ENCODE assay signal across 10 cellular contexts in genomic region chr1:11690669-11691301, GRCh38. TPM values are rescaled to one million over a fixed set of nuclear protein-coding genes. Genes with fewer than 3 reads are reported as not detected.
DNase-seq lines count a peak whose midpoint lies in the region; ATAC-seq and TF ChIP-seq lines count a peak whose summit lies in the region.
"Had no signal": no experiment of that assay in that cellular context is flagged by ENCODE, and none has a peak within 500 bp of the region (broad histone marks: within the 10 kb centered on the region; RNA-seq: fewer than 3 reads in every experiment).

No MANE protein-coding gene starts in this region.

- H3K4me2 ChIP-seq in hepatocyte (peak overlapping the region; percentile 95), skeletal muscle satellite cell (ENCODE audit: low read length) (peak overlapping the region; percentile 71)

- peak overlapping the region; percentile 60 for H2AFZ ChIP-seq in hepatocyte

- H3K79me2 ChIP-seq in hepatocyte, result no peaks in the 10 kb centered on the region

- peak; percentile 21 for TF ChIP-seq CTCF in hepatocyte (IDR thresholded peaks at IDR 0.05; ENCODE audit: poor library complexity)

- H3K36me3 ChIP-seq in hepatocyte (replicated peaks; ENCODE audit: insufficient read depth, low read depth) (no peaks in the 10 kb centered on the region), skeletal muscle satellite cell (ENCODE audit: insufficient read depth, low read length) (no peaks in the 10 kb centered on the region)

- H3K4me1 ChIP-seq in hepatocyte (ENCODE audit: insufficient read depth), result peaks cover 6% of the 10 kb centered on the region
- peaks cover 20% of the 10 kb centered on the region for H3K4me1 ChIP-seq in skeletal muscle satellite cell (ENCODE audit: control insufficient read depth, insufficient read depth, low read length)

- H3K4me3 ChIP-seq in hepatocyte (peak overlapping the region; percentile 42), skeletal muscle satellite cell (ENCODE audit: low read length) (peak overlapping the region; percentile 53)

- H4K20me1 ChIP-seq in hepatocyte (ENCODE audit: insufficient read depth, poor library complexity, severe bottlenecking), result no peaks in the 10 kb centered on the region

- ATAC-seq in GM18519 (IDR thresholded peaks at IDR 0.05; ENCODE audit: low FRiP score, unreplicated experiment), result no peak
- ATAC-seq: sciatic nerve had no signal

- no peaks in the 10 kb centered on the region for H3K9me3 ChIP-seq in hepatocyte (ENCODE audit: low read depth)
- no peaks in the 10 kb centered on the region for H3K9me3 ChIP-seq in skeletal muscle satellite cell (replicated peaks; ENCODE audit: low read length)

- H3K9ac ChIP-seq in skeletal muscle satellite cell (ENCODE audit: low read depth, low read length), result no peak overlapping the region

- H3K27ac ChIP-seq in hepatocyte, result no peak overlapping the region

- H3K27me3 ChIP-seq in hepatocyte (peaks cover 51% of the 10 kb centered on the region), skeletal muscle satellite cell (ENCODE audit: control insufficient read depth, insufficient read depth, low read length) (peaks cover 62% of the 10 kb centered on the region)

- DNase-seq in DMS153 (lab: John Stamatoyannopoulos, UW) (peak; percentile 63), DMS153 treated with DMSO at 0.1 percent for 48 hours (lab: John Stamatoyannopoulos, UW; ENCODE audit: unreplicated experiment) (no peak), RPMI8226 (peak; percentile 52), hepatocyte (ENCODE audit: low spot score) (peak; percentile 72), NCI-H1694 (lab: John Stamatoyannopoulos, UW) (no peak), Ammon's horn (ENCODE audit: low spot score) (no peak)
- DNase-seq: effector CD4-positive, alpha-beta T cell had no signal

- H3K9me2 ChIP-seq in hepatocyte (replicated peaks; ENCODE audit: insufficient read depth), result no peaks in the 10 kb centered on the region

- WGBS in hepatocyte (ENCODE audit: low lambda C conversion rate, missing lambda C conversion rate), result 1% methylated on average over 48 of the region's 54 CpGs

RNA-seq across cellular contexts. Expression of gene DRAXIN, which starts 0.7 kb away (rescaled TPM):
- total RNA-seq in hepatocyte, result 0.16 and 0.60 TPM in 2 replicates
- 0.28 TPM in 1 of 2 replicates, not detected in the other for polyA plus RNA-seq in hepatocyte
- under 0.01 and 0.25 TPM in 2 replicates for total RNA-seq in skeletal muscle satellite cell (2012; rRNA removed)
- total RNA-seq: sciatic nerve had no signal

RNA-seq across cellular contexts. Expression of gene MAD2L2, which starts 9.8 kb away (rescaled TPM):
- total RNA-seq in hepatocyte, result 40.6 and 46.8 TPM in 2 replicates
- 63.2 and 72.7 TPM in 2 replicates for polyA plus RNA-seq in hepatocyte
- 35.0 and 40.2 TPM in 2 replicates for total RNA-seq in skeletal muscle satellite cell (2012; rRNA removed)

RNA-seq across cellular contexts. Expression of gene FBXO6, which starts 26.8 kb away (rescaled TPM):
- 19.4 and 21.5 TPM in 2 replicates for total RNA-seq in hepatocyte
- 28.9 and 30.0 TPM in 2 replicates for polyA plus RNA-seq in hepatocyte
- total RNA-seq in skeletal muscle satellite cell (2012; rRNA removed), result 2.5 and 3.9 TPM in 2 replicates

RNA-seq across cellular contexts. Expression of gene FBXO44, which starts 36.1 kb away (rescaled TPM):
- total RNA-seq in hepatocyte, result 15.9 and 24.8 TPM in 2 replicates
- polyA plus RNA-seq in hepatocyte, result 37.9 and 41.2 TPM in 2 replicates
- total RNA-seq in skeletal muscle satellite cell (2012; rRNA removed), result 8.7 and 12.7 TPM in 2 replicates

RNA-seq across cellular contexts. Expression of gene FBXO2, which starts 36.6 kb away (rescaled TPM):
- 122 and 134 TPM in 2 replicates for total RNA-seq in hepatocyte
- 339 and 349 TPM in 2 replicates for polyA plus RNA-seq in hepatocyte
- 0.25 and 0.87 TPM in 2 replicates for total RNA-seq in skeletal muscle satellite cell (2012; rRNA removed)

Comparison
In these comparisons a context has a peak if more than half of its experiments do, and no peak if none do; other contexts are left out.
1. DNase-seq: peak in DMS153 (single experiment), RPMI8226 (single experiment) and hepatocyte (single experiment); none in DMS153 treated with DMSO at 0.1 percent for 48 hours (single experiment), NCI-H1694 (single experiment) and Ammon's horn (single experiment).